Comparison of ENCODE assay signal across 1 cellular context in the genomic region with DNA sequence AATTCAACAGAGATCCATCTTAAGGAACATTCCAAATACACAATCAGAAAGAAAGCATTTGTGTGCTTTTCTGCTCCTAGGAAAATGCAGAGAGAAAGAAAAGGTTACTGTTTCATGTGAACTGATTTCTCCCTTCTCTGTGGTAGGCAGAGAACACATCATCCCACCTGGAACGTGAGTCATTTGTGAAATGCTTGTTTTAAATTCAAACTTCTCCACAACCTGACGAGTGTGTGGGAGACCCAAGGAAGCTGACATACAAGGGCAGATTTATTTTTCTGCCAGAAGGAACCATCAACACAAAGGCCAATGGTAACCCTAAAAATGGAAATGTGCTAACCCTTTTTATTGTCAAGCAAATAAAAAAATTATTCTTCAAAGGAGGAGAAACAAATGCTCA.
TF ChIP-seq lines count a peak whose summit lies in the region.

No MANE protein-coding gene starts in this region.

TF ChIP-seq in H1, 55 proteins besides CTCF, POLR2A, EP300 and RAD21:
- TF ChIP-seq CEBPB (IDR thresholded peaks at IDR 0.05; ENCODE audit: low read depth, low read length) (no peak), SUZ12 (IDR thresholded peaks at IDR 0.05; ENCODE audit: low read length) (no peak), POLR2AphosphoS5 (IDR thresholded peaks at IDR 0.05; ENCODE audit: low read depth, low read length) (no peak), PHF8 (conservative IDR thresholded peaks at IDR 0.05; ENCODE audit: low read depth, low read length) (no peak), BACH1 (IDR thresholded peaks at IDR 0.05; ENCODE audit: low read length) (no peak)
- TF ChIP-seq, protein P1, sequence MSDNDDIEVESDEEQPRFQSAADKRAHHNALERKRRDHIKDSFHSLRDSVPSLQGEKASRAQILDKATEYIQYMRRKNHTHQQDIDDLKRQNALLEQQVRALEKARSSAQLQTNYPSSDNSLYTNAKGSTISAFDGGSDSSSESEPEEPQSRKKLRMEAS (IDR thresholded peaks at IDR 0.05), result no peak
